ENCODE assay signal across 21 cellular contexts in the genomic region with DNA sequence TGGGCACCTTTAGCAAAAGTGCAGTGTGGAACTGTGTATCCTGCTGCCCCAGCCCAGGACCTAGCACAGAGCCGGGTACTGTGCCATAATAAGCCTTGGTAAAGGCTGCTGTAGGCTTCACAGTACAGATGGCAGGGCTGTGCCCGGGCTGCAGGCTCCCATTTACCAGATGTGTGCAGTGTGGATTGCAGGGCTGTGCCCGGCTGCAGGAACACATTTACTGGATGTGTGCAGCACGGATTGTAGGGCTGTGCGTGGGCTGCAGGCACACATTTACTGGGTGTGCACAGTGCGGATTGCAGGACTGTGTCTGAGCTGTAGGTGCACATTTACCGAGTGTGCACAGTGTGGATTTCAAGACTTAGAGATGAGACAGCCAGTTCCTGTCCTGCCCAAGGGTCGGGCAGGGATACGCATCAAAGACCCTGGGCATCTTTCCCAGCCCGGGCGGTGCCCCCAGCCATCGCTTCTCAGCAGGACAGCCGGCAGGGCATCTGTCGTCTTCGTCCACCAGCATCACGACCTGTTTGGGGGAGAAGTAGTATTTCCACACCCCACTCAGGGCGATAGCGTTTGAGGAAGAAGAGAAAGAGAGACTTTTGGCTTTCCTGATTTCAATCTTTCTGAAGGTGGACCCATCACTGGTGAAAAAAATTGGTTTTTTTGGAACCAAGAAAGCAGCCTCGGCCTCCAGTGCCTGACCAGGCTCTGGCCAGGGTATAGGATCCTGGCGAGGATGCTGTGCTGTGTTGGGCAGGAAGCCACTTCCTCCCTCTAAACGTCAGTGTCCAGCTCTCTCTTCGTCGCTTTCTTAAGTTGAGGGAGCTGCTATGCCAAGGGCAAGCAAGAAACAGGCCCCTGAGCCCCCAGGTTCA.
DNase-seq lines count a peak whose midpoint lies in the region; ATAC-seq and TF ChIP-seq lines count a peak whose summit lies in the region.
"Had no signal": no experiment of that assay in that cellular context is flagged by ENCODE, and none has a peak within 500 bp of the region (broad histone marks: within the 10 kb centered on the region; RNA-seq: fewer than 3 reads in every experiment).

No MANE protein-coding gene starts in this region.

- no peaks in the 10 kb centered on the region for H3K27me3 ChIP-seq in CD8-positive, alpha-beta memory T cell (ENCODE audit: insufficient read depth, low read length, poor library complexity, severe bottlenecking)
- H3K27me3 ChIP-seq: stomach had no signal

- CTCF ChIA-PET in CD8-positive, alpha-beta memory T cell (lab: Charles Lee): no interaction called here

- H3K4me3 Mint-ChIP-seq in chondrocyte (ENCODE audit: unreplicated experiment) (no peak overlapping the region), osteocyte (ENCODE audit: unreplicated experiment) (no peak overlapping the region)
- no peak overlapping the region for H3K4me3 Mint-ChIP-seq in CD8-positive, alpha-beta memory T cell
- H3K4me3 Mint-ChIP-seq: activated B cell treated with CpG ODN at 0.5 μM for 24 hours; activated CD8-positive, alpha-beta T cell treated with anti-CD3 and anti-CD28 coated beads for 36 hours; activated naive CD4-positive, alpha-beta T cell treated with anti-CD3 and anti-CD28 coated beads for 36 hours; type B pancreatic cell had no signal

- no peak overlapping the region for H3K4me3 ChIP-seq in CD8-positive, alpha-beta memory T cell (ENCODE audit: low read length)
- H3K4me3 ChIP-seq: GM12878, stomach had no signal

- ATAC-seq in HG03135 (IDR thresholded peaks at IDR 0.05; ENCODE audit: unreplicated experiment) (no peak), HG03159 (IDR thresholded peaks at IDR 0.05; ENCODE audit: unreplicated experiment) (no peak)
- ATAC-seq: activated CD8-positive, alpha-beta T cell treated with anti-CD3 and anti-CD28 coated beads for 36 hours; GM12878 had no signal

- DNase-seq in EH (ENCODE audit: low read depth) (peak; percentile 30), NCI-H1694 (lab: John Stamatoyannopoulos, UW) (peak; percentile 44), chondrocyte (ENCODE audit: low spot score) (no peak), osteocyte (ENCODE audit: extremely low spot score, unreplicated experiment) (no peak), DMS79 treated with DMSO at 0.1 percent for 48 hours (lab: John Stamatoyannopoulos, UW) (no peak)
- no peak for DNase-seq in CD8-positive, alpha-beta memory T cell
- DNase-seq: activated B cell treated with CpG ODN at 0.5 μM for 24 hours; activated CD8-positive, alpha-beta T cell treated with anti-CD3 and anti-CD28 coated beads for 36 hours; activated naive CD4-positive, alpha-beta T cell treated with anti-CD3 and anti-CD28 coated beads for 36 hours; activated T-cell treated with anti-CD3 and anti-CD28 coated beads, Interleukin-2, amount 50 U/mL, for 1 hour; Calu3; central memory CD4-positive, alpha-beta T cell; effector CD8-positive, alpha-beta T cell; NCI-H1105 treated with DMSO at 0.1 percent for 48 hours; NCI-H524 treated with DMSO at 0.1 percent for 48 hours; stomach; T-helper 2 cell had no signal

- H3K9me3 ChIP-seq in CD8-positive, alpha-beta memory T cell (ENCODE audit: low read length): no peaks in the 10 kb centered on the region
- H3K9me3 ChIP-seq: stomach had no signal

- H3K27me3 Mint-ChIP-seq in chondrocyte (ENCODE audit: low read depth) (no peaks in the 10 kb centered on the region), osteocyte (ENCODE audit: unreplicated experiment) (no peaks in the 10 kb centered on the region)
- no peaks in the 10 kb centered on the region for H3K27me3 Mint-ChIP-seq in CD8-positive, alpha-beta memory T cell
- H3K27me3 Mint-ChIP-seq: activated B cell treated with CpG ODN at 0.5 μM for 24 hours; activated CD8-positive, alpha-beta T cell treated with anti-CD3 and anti-CD28 coated beads for 36 hours; type B pancreatic cell had no signal

- H3K9me3 Mint-ChIP-seq in chondrocyte (ENCODE audit: low read depth): no peaks in the 10 kb centered on the region
- H3K9me3 Mint-ChIP-seq in osteocyte (ENCODE audit: unreplicated experiment): no peaks in the 10 kb centered on the region
- peaks cover 0 to 1% (median 0%) of the 10 kb centered on the region in 5 donors for H3K9me3 Mint-ChIP-seq in CD8-positive, alpha-beta memory T cell
- H3K9me3 Mint-ChIP-seq: activated B cell treated with CpG ODN at 0.5 μM for 24 hours; activated CD8-positive, alpha-beta T cell treated with anti-CD3 and anti-CD28 coated beads for 36 hours; activated naive CD4-positive, alpha-beta T cell treated with anti-CD3 and anti-CD28 coated beads for 36 hours; type B pancreatic cell had no signal

- H3K4me1 Mint-ChIP-seq in chondrocyte (ENCODE audit: low read depth) (peaks cover 11% of the 10 kb centered on the region), osteocyte (ENCODE audit: unreplicated experiment) (peaks cover 11% of the 10 kb centered on the region)
- peaks cover 0 to 7% (median 5%) of the 10 kb centered on the region in 3 donors for H3K4me1 Mint-ChIP-seq in CD8-positive, alpha-beta memory T cell

- no peaks in the 10 kb centered on the region for H3K36me3 ChIP-seq in CD8-positive, alpha-beta memory T cell (ENCODE audit: insufficient read depth, low read length)
- H3K36me3 ChIP-seq: stomach had no signal

- peaks cover 2% of the 10 kb centered on the region for H3K36me3 Mint-ChIP-seq in chondrocyte (ENCODE audit: low read depth)
- H3K36me3 Mint-ChIP-seq in osteocyte (ENCODE audit: unreplicated experiment): no peaks in the 10 kb centered on the region
- peaks cover 0 to 1% (median 0%) of the 10 kb centered on the region in 3 donors for H3K36me3 Mint-ChIP-seq in CD8-positive, alpha-beta memory T cell
- H3K36me3 Mint-ChIP-seq: type B pancreatic cell had no signal

- H3K27ac Mint-ChIP-seq in chondrocyte (ENCODE audit: unreplicated experiment): peak overlapping the region; percentile 49
- peak overlapping the region; percentile 50 for H3K27ac Mint-ChIP-seq in osteocyte (ENCODE audit: unreplicated experiment)
- H3K27ac Mint-ChIP-seq in CD8-positive, alpha-beta memory T cell: no peak overlapping the region
- H3K27ac Mint-ChIP-seq: activated B cell treated with CpG ODN at 0.5 μM for 24 hours; activated CD8-positive, alpha-beta T cell treated with anti-CD3 and anti-CD28 coated beads for 36 hours; activated naive CD4-positive, alpha-beta T cell treated with anti-CD3 and anti-CD28 coated beads for 36 hours; type B pancreatic cell had no signal

- no peak overlapping the region for H3K27ac ChIP-seq in CD8-positive, alpha-beta memory T cell (ENCODE audit: low read depth, low read length)
- H3K27ac ChIP-seq: stomach had no signal

- POLR2A ChIA-PET in CD8-positive, alpha-beta memory T cell (lab: Charles Lee): no interaction called here

- TF ChIP-seq CTCF in chondrocyte (IDR thresholded peaks at IDR 0.05) (no peak), osteocyte (IDR thresholded peaks at IDR 0.05) (no peak)

- no peaks in the 10 kb centered on the region for H3K4me1 ChIP-seq in CD8-positive, alpha-beta memory T cell (ENCODE audit: insufficient read depth, low read length)
- H3K4me1 ChIP-seq: stomach had no signal

Comparison
In these comparisons a context has a peak if more than half of its experiments do, and no peak if none do; other contexts are left out.
1. DNase-seq: peak in EH (single experiment) and NCI-H1694 (single experiment); none in chondrocyte (single experiment), osteocyte (single experiment), DMS79 treated with DMSO at 0.1 percent for 48 hours (single experiment) and CD8-positive, alpha-beta memory T cell (0 of 5).
2. H3K27ac Mint-ChIP-seq: peak in chondrocyte (single experiment) and osteocyte (single experiment); none in CD8-positive, alpha-beta memory T cell (0 of 8).